19 cellular contexts compared by ENCODE assay signal in genomic region chr3:101303836-101304235, GRCh38. TPM values are rescaled to one million over a fixed set of nuclear protein-coding genes. Genes with fewer than 3 reads are reported as not detected.
A peak's percentile ranks its signal among the peaks of the same experiment; 100 is the strongest.
DNase-seq lines count a peak whose midpoint lies in the region; TF ChIP-seq lines count a peak whose summit lies in the region.
"Had no signal": no experiment of that assay in that cellular context is flagged by ENCODE, and none has a peak within 500 bp of the region (broad histone marks: within the 10 kb centered on the region; RNA-seq: fewer than 3 reads in every experiment).

No MANE protein-coding gene starts in this region.

- BruUV-seq in mammary epithelial cell (replicated peaks; lab: Mats Ljungman, UMichigan) = no TSS peak
- BruUV-seq in MCF 10A (replicated peaks; lab: Mats Ljungman, UMichigan) = no TSS peak

- no peak overlapping the region for H2BK12ac ChIP-seq in mesenchymal stem cell (ENCODE audit: low read length in 2 of 2)

- H3K27ac ChIP-seq in mammary epithelial cell (ENCODE audit: insufficient read depth, low read depth, low read length) = no peak overlapping the region
- H3K27ac ChIP-seq in mesenchymal stem cell (ENCODE audit: low read length, poor library complexity, severe bottlenecking) = no peak overlapping the region
- no peak overlapping the region for H3K27ac ChIP-seq in MM.1S (ENCODE audit: low read length)
- H3K27ac ChIP-seq: 22Rv1, A549, C4-2B had no signal

- H3K79me2 ChIP-seq in mammary epithelial cell (ENCODE audit: insufficient read depth, low read length) (no peaks in the 10 kb centered on the region), MM.1S (ENCODE audit: low read length) (no peaks in the 10 kb centered on the region)

- H4K8ac ChIP-seq in mesenchymal stem cell (ENCODE audit: low read length) = no peak overlapping the region

- in situ Hi-C loops in mammary epithelial cell (cut with MboI; ENCODE audit: low sequenced_read_pairs in 2 of 2) = no loop called here

- dilution Hi-C loops in mammary epithelial cell (cut with HindIII; ENCODE audit: low sequenced_read_pairs) = no loop called here

- intact Hi-C loops in mammary epithelial cell (cut with micrococcal nuclease) = no loop called here
- intact Hi-C loops in MCF 10A (cut with micrococcal nuclease) = no loop called here

- H3K27me3 ChIP-seq in mammary epithelial cell (ENCODE audit: insufficient read depth, low read length) = no peaks in the 10 kb centered on the region
- H3K27me3 ChIP-seq in mesenchymal stem cell (ENCODE audit: control insufficient read depth in 1 of 2, insufficient read depth in 1 of 2, low read length in 2 of 2) = no peaks in the 10 kb centered on the region
- H3K27me3 ChIP-seq in MM.1S (replicated peaks; ENCODE audit: insufficient read depth, low read length) = no peaks in the 10 kb centered on the region

- no peak overlapping the region for H3K23ac ChIP-seq in mesenchymal stem cell (ENCODE audit: low read length in 2 of 2)

- H3K4ac ChIP-seq in mesenchymal stem cell (ENCODE audit: low read depth in 1 of 2, low read length in 2 of 2) = no peak overlapping the region

- H3K27ac Mint-ChIP-seq in MCF 10A (ENCODE audit: low read depth, unreplicated experiment) = no peak overlapping the region
- H3K27ac Mint-ChIP-seq: CD4-positive, alpha-beta T cell; HFFc6 had no signal

- no peaks in the 10 kb centered on the region for H3K4me1 Mint-ChIP-seq in MCF 10A (ENCODE audit: insufficient read depth, unreplicated experiment)

- H3K4me3 Mint-ChIP-seq in MCF 10A (ENCODE audit: unreplicated experiment) = no peak overlapping the region
- H3K4me3 Mint-ChIP-seq: CD4-positive, alpha-beta T cell; HFFc6 had no signal

- CTCF ChIA-PET in mammary epithelial cell (lab: Charles Lee; ENCODE audit: low non-redundant PET) (no interaction called here), MCF 10A (lab: Yijun Ruan, JAX) (interaction anchor here (1.1 kb wide), 1 partner anchor 17 kb away, joined by 4 read pairs; no protein-coding TSS in a partner anchor)

- no peak overlapping the region for H2AK5ac ChIP-seq in mesenchymal stem cell (ENCODE audit: low read length, severe bottlenecking)

- no peaks in the 10 kb centered on the region for H4K20me1 ChIP-seq in mammary epithelial cell (ENCODE audit: insufficient read depth, low read length)
- no peaks in the 10 kb centered on the region for H4K20me1 ChIP-seq in MM.1S (ENCODE audit: insufficient read depth, low read length)

- no peak overlapping the region for H3K4me2 ChIP-seq in mammary epithelial cell (ENCODE audit: insufficient read depth, low read depth, low read length)
- H3K4me2 ChIP-seq in mesenchymal stem cell (ENCODE audit: low read length, poor library complexity, severe bottlenecking) = no peak overlapping the region
- no peak overlapping the region for H3K4me2 ChIP-seq in MM.1S (ENCODE audit: low read depth, low read length)

- H3K14ac ChIP-seq in mesenchymal stem cell (ENCODE audit: low read length in 2 of 2) = no peak overlapping the region

- peak overlapping the region; percentile 20 for H2AFZ ChIP-seq in mammary epithelial cell (ENCODE audit: low read depth, low read length)
- no peak overlapping the region for H2AFZ ChIP-seq in mesenchymal stem cell (ENCODE audit: low read depth, low read length)
- H2AFZ ChIP-seq in MM.1S (ENCODE audit: low read length) = no peak overlapping the region

- H2BK5ac ChIP-seq in mesenchymal stem cell (ENCODE audit: low read depth, low read length, poor library complexity, severe bottlenecking) = no peak overlapping the region

- no peak overlapping the region for H3K4me3 ChIP-seq in mammary epithelial cell (replicated peaks in 1 of 3; ENCODE audit: insufficient read depth in 1 of 3, low read depth in 2 of 3, low read length in 3 of 3)
- H3K4me3 ChIP-seq in epithelial cell of esophagus (ENCODE audit: low read length) = no peak overlapping the region
- H3K4me3 ChIP-seq in mesenchymal stem cell (ENCODE audit: insufficient read depth in 1 of 2, low read depth in 1 of 2, low read length in 2 of 2) = no peak overlapping the region
- H3K4me3 ChIP-seq in MM.1S (ENCODE audit: low read length) = no peak overlapping the region
- H3K4me3 ChIP-seq: A549 had no signal

- no peak for TF ChIP-seq CTCF in mammary epithelial cell (conservative IDR thresholded peaks at IDR 0.05 in 1 of 2, IDR thresholded peaks at IDR 0.05 in 1 of 2; ENCODE audit: extremely low read depth in 1 of 2, insufficient read depth in 1 of 2, low read depth in 1 of 2, low read length in 2 of 2)
- no peak for TF ChIP-seq CTCF in MCF 10A (IDR thresholded peaks at IDR 0.05; ENCODE audit: unreplicated experiment)
- no peak for TF ChIP-seq CTCF in epithelial cell of esophagus (IDR thresholded peaks at IDR 0.05; ENCODE audit: insufficient read depth, low read depth, low read length, missing control alignments)
- no peak for TF ChIP-seq CTCF in MM.1S (IDR thresholded peaks at IDR 0.05; ENCODE audit: low read length)

- no peak overlapping the region for H2BK15ac ChIP-seq in mesenchymal stem cell (ENCODE audit: low read depth, poor library complexity, severe bottlenecking)

- POLR2A ChIA-PET in MCF 10A (lab: Yijun Ruan, JAX) = interaction anchor here (0.7 to 2.2 kb wide), 2 partner anchors 9 to 656 kb away, joined by 5 to 6 read pairs; no protein-coding TSS in a partner anchor

- no peaks in the 10 kb centered on the region for H3K36me3 ChIP-seq in mammary epithelial cell (ENCODE audit: insufficient read depth, low read length)
- H3K36me3 ChIP-seq in mesenchymal stem cell (ENCODE audit: control insufficient read depth in 1 of 2, insufficient read depth in 2 of 2, low read depth in 1 of 2, low read length in 2 of 2) = peaks cover 0 to 13% of the 10 kb centered on the region in 2 experiments
- no peaks in the 10 kb centered on the region for H3K36me3 ChIP-seq in MM.1S (replicated peaks; ENCODE audit: insufficient read depth, low read length)

- H3K9me3 ChIP-seq in mammary epithelial cell (replicated peaks; ENCODE audit: insufficient read depth, low read length) = peaks cover 10% of the 10 kb centered on the region
- peaks cover 3% of the 10 kb centered on the region for H3K9me3 ChIP-seq in mesenchymal stem cell (ENCODE audit: control insufficient read depth, low read length)
- H3K9me3 ChIP-seq in MM.1S (replicated peaks; ENCODE audit: insufficient read depth, low read length) = no peaks in the 10 kb centered on the region

- no peaks in the 10 kb centered on the region for H3K27me3 Mint-ChIP-seq in MCF 10A (ENCODE audit: insufficient read depth, unreplicated experiment)
- H3K27me3 Mint-ChIP-seq: CD4-positive, alpha-beta T cell had no signal

- H3F3A ChIP-seq in MM.1S (ENCODE audit: insufficient read depth, low read length) = no peaks in the 10 kb centered on the region

- H4K91ac ChIP-seq in mesenchymal stem cell (ENCODE audit: low read length) = no peak overlapping the region

- H3K9ac ChIP-seq in mammary epithelial cell (ENCODE audit: insufficient read depth, low read length) = no peak overlapping the region
- no peak overlapping the region for H3K9ac ChIP-seq in mesenchymal stem cell (ENCODE audit: low read length)
- H3K9ac ChIP-seq in MM.1S (ENCODE audit: low read length) = no peak overlapping the region

- peaks cover 24% of the 10 kb centered on the region for H3K9me3 Mint-ChIP-seq in MCF 10A (ENCODE audit: unreplicated experiment)

- no peaks in the 10 kb centered on the region for H3K79me1 ChIP-seq in mesenchymal stem cell (replicated peaks; ENCODE audit: low read length, poor library complexity, severe bottlenecking)

- peaks cover 5% of the 10 kb centered on the region for H3K36me3 Mint-ChIP-seq in MCF 10A (ENCODE audit: insufficient read depth, unreplicated experiment)

- H3K18ac ChIP-seq in mesenchymal stem cell (ENCODE audit: low read depth in 1 of 2, low read length in 2 of 2) = no peak overlapping the region

- H3K4me1 ChIP-seq in mammary epithelial cell (ENCODE audit: insufficient read depth, low read length) (no peaks in the 10 kb centered on the region), mesenchymal stem cell (ENCODE audit: control insufficient read depth, insufficient read depth, low read depth, low read length) (no peaks in the 10 kb centered on the region), MM.1S (ENCODE audit: low read length) (no peaks in the 10 kb centered on the region)
- H3K4me1 ChIP-seq: A549, Caco-2 had no signal

- H2BK120ac ChIP-seq in mesenchymal stem cell (ENCODE audit: low read depth, low read length) = no peak overlapping the region

- DNase-seq in mammary epithelial cell (no peak), MCF 10A (ENCODE audit: unreplicated experiment) (no peak), epithelial cell of esophagus (ENCODE audit: low read depth) (peak; percentile 9), mesenchymal stem cell (peak; percentile 9), HT-29 (ENCODE audit: low spot score) (no peak), MM.1S (no peak)
- DNase-seq in stimulated activated CD4-positive, alpha-beta T cell treated with anti-CD3 and anti-CD28 coated beads, Interleukin-4, amount 100 ng/mL, for 24 hours = no peak
- DNase-seq: AML-193; Caco-2; CD4-positive, alpha-beta T cell; DMS153; DMS79 treated with DMSO at 0.1 percent for 48 hours; GF-D8; GOT3; H7; HFFc6 had no signal

- no peaks in the 10 kb centered on the region for H3K9me2 ChIP-seq in MM.1S (replicated peaks; ENCODE audit: insufficient read depth, low read length)

RNA-seq across cellular contexts. Expression of gene IMPG2, which starts 16.5 kb away (rescaled TPM):
- total RNA-seq in mammary epithelial cell (under 1 TPM; 0.14 to 0.50 TPM), MCF 10A (2022) (0.26 and 0.37 TPM in 2 replicates)
- 0.05 TPM for polyA plus RNA-seq in mammary epithelial cell
- polyA minus RNA-seq in mammary epithelial cell = not detected
- polyA plus RNA-seq in mesenchymal stem cell (2013, experiment 1 of 2) = 0.10 TPM
- polyA plus RNA-seq in mesenchymal stem cell (2013, experiment 2 of 2) = 0.11 TPM
- total RNA-seq in HT-29 (2014; rRNA removed; shearing (Covaris generic)) = not detected in 2 replicates
- total RNA-seq: Caco-2 had no signal

Comparison
In these comparisons a context has a peak if more than half of its experiments do, and no peak if none do; other contexts are left out.
1. DNase-seq: peak in epithelial cell of esophagus (single experiment) and mesenchymal stem cell (single experiment); none in mammary epithelial cell (single experiment), MCF 10A (single experiment), stimulated activated CD4-positive, alpha-beta T cell treated with anti-CD3 and anti-CD28 coated beads, Interleukin-4, amount 100 ng/mL, for 24 hours (single experiment), HT-29 (single experiment) and MM.1S (single experiment).